ENCODE assay signal across 20 cellular contexts in the genomic region with DNA sequence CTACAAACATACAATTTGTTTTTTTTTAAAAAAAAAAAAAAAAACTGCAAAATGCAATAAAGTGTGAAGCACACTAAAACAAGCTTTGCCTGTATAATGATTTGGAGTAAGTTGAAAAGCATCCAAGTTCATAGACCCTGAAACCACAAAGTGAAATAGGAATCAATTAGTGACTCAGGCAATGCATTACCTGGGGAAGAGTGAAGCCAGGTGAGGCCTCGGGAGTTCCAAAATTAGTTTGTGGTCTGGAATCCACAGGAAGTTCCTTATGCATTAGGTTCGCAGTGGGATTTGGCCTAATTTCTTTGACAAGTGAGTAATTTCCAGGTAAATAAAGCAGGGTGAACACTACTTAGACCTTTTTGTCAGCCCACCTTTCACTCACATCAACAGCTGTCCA.
"Had no signal": no experiment of that assay in that cellular context is flagged by ENCODE, and none has a peak within 500 bp of the region (broad histone marks: within the 10 kb centered on the region; RNA-seq: fewer than 3 reads in every experiment).

No MANE protein-coding gene starts in this region.

- H3K27ac ChIP-seq: ascending aorta, esophagus squamous epithelium, lower lobe of right lung, neutrophil, pancreas, sigmoid colon, testis, VCaP had no signal

- DNase-seq: activated CD4-positive, alpha-beta T cell treated with anti-CD3 and anti-CD28 coated beads, Interleukin-2, amount 50 U/mL, for 1 hour; activated CD4-positive, CD25-positive, alpha-beta regulatory T cell treated with anti-CD3 and anti-CD28 coated beads, Interleukin-2, amount 50 U/mL, for 72 hours; activated CD8-positive, alpha-beta memory T cell treated with anti-CD3 and anti-CD28 coated beads for 24 hours; activated CD8-positive, alpha-beta memory T cell treated with anti-CD3 and anti-CD28 coated beads, Interleukin-2, amount 50 U/mL, for 48 hours; activated effector memory CD4-positive, alpha-beta T cell treated with anti-CD3 and anti-CD28 coated beads, Interleukin-2, amount 50 U/mL, for 16 hours; activated naive CD4-positive, alpha-beta T cell treated with anti-CD3 and anti-CD28 coated beads, Interleukin-2, amount 50 U/mL, for 16 hours; activated T-cell treated with anti-CD3 and anti-CD28 coated beads, Interleukin-2, amount 50 U/mL, for 72 hours; cerebellar nuclear complex; effector CD8-positive, alpha-beta T cell; esophagus squamous epithelium; left colon; lower lobe of right lung; pancreas; sigmoid colon; stimulated activated CD4-positive, alpha-beta T cell treated with anti-CD3 and anti-CD28 coated beads, Interleukin-4, amount 100 ng/mL, for 24 hours; T-helper 2 cell; testis had no signal
